13 cellular contexts compared by ENCODE assay signal in genomic region chr15:42226648-42227047, GRCh38.
"Had no signal": no experiment of that assay in that cellular context is flagged by ENCODE, and none has a peak within 500 bp of the region (broad histone marks: within the 10 kb centered on the region; RNA-seq: fewer than 3 reads in every experiment).

No MANE protein-coding gene starts in this region.

- H3K36me3 ChIP-seq: uterus had no signal

- H3K27ac ChIP-seq: ascending aorta, breast epithelium, stomach, thyroid gland, uterus had no signal

- H3K4me1 ChIP-seq: ascending aorta, breast epithelium, stomach, thyroid gland, uterus had no signal

- H3K9me3 ChIP-seq: ascending aorta, breast epithelium, stomach, thyroid gland, uterus had no signal

- ATAC-seq: activated CD4-positive, CD25-positive, alpha-beta regulatory T cell treated with anti-CD3 and anti-CD28 coated beads, Interleukin-2, amount 50 U/mL, for 24 hours; activated naive CD8-positive, alpha-beta T cell treated with anti-CD3 and anti-CD28 coated beads, Interleukin-2, amount 50 U/mL, for 24 hours had no signal

- DNase-seq: activated CD4-positive, alpha-beta T cell treated with anti-CD3 and anti-CD28 coated beads, Interleukin-2, amount 50 U/mL, for 4 hours; activated naive CD4-positive, alpha-beta T cell treated with Interleukin-2 at 50 U/mL for 16 hours; activated naive CD8-positive, alpha-beta T cell treated with anti-CD3 and anti-CD28 coated beads, Interleukin-2, amount 50 U/mL, for 24 hours; activated T-cell treated with anti-CD3 and anti-CD28 coated beads for 4 hours; erythroblast; occipital lobe; stimulated activated CD4-positive, alpha-beta T cell treated with anti-CD3 and anti-CD28 coated beads, Interleukin-1b, Interleukin-23, amount 100 ng/mL, for 48 hours; stomach; thyroid gland; uterus had no signal

- H3K27me3 ChIP-seq: ascending aorta, breast epithelium, stomach, thyroid gland, uterus had no signal

- H3K4me3 ChIP-seq: ascending aorta, breast epithelium, stomach, thyroid gland, uterus had no signal
